ENCODE assay signal across 5 cellular contexts in the genomic region with DNA sequence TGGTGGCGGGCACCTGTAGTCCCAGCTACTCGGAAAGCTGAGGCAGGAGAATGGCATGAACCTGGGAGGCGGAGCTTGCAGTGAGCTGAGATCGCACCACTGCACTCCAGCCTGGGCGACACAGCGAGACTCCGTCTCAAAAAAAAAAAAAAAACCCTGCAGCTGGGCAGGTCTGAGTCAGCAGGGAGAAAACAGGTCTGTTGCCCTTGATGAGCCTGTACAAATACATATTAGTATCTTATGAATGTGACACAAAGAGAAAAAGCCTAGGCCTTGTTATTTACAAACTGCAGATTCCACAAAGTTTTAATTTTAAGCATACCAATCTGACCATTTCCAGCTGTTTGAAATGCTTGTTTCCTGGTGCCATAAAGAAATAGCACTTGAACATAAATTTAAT.
A peak's percentile ranks its signal among the peaks of the same experiment; 100 is the strongest.
DNase-seq lines count a peak whose midpoint lies in the region; ATAC-seq and TF ChIP-seq lines count a peak whose summit lies in the region.
"Not testable (repeated sequence)": the region's sequence is repeated elsewhere in the genome, so short reads cannot be mapped to it uniquely, and the experiment has no call there.

No MANE protein-coding gene starts in this region.

- H3K79me1 ChIP-seq in H9 (ENCODE audit: insufficient read depth, low read depth, low read length, poor library complexity, severe bottlenecking): not testable (repeated sequence)

- WGBS in H9 (ENCODE audit: extremely low coverage, insufficient read length, low lambda C conversion rate): no CpG with 5 or more reads among the region's 7 CpGs
- 100% methylated on average over 5 of the region's 7 CpGs; no CpG with 5 or more reads in 1 of the 2 experiments for WGBS in endodermal cell (ENCODE audit: insufficient coverage in 1 of 2, insufficient read length in 1 of 2), 2 experiments
- WGBS in esophagus squamous epithelium, 2 donors: 79 to 82% methylated on average over 3 to 7 of the region's 7 CpGs

- not testable (repeated sequence) for H4K91ac ChIP-seq in H9 (ENCODE audit: insufficient read length, low read depth, low read length)

- H3K27me3 ChIP-seq in H9 (ENCODE audit: insufficient read depth, low read length); endodermal cell (ENCODE audit: control insufficient read depth, insufficient read depth, low read length, poor library complexity, severe bottlenecking); esophagus squamous epithelium: not testable (repeated sequence)

- not testable (repeated sequence) for H2BK15ac ChIP-seq in H9 (ENCODE audit: low read depth, low read length)

- not testable (repeated sequence) for ATAC-seq in T-helper 17 cell

- not testable (repeated sequence) for DNase-seq in H9; T-helper 17 cell; esophagus squamous epithelium (lab: John Stamatoyannopoulos, UW); progenitor cell of endocrine pancreas (ENCODE audit: low spot score, unreplicated experiment)
- DNase-seq in endodermal cell: peak; percentile 20

- intact Hi-C loops in esophagus squamous epithelium (cut with DNase I): not testable (repeated sequence)

- peaks cover 10% of the 10 kb centered on the region; the same call in 1 of the 2 replicates for H3K4me1 ChIP-seq in H9 (ENCODE audit: insufficient read depth, low read length)
- H3K4me1 ChIP-seq in endodermal cell (ENCODE audit: control insufficient read depth, insufficient read depth, low read length): not testable (repeated sequence)
- H3K4me1 ChIP-seq in esophagus squamous epithelium: peaks cover 0 to 14% (median 5%) of the 10 kb centered on the region in 3 donors

- TF ChIP-seq CTCF in H9 (conservative IDR thresholded peaks at IDR 0.05); endodermal cell (conservative IDR thresholded peaks at IDR 0.05); esophagus squamous epithelium (IDR thresholded peaks at IDR 0.05); progenitor cell of endocrine pancreas (IDR thresholded peaks at IDR 0.05; ENCODE audit: unreplicated experiment): not testable (repeated sequence)

- H2BK12ac ChIP-seq in H9 (ENCODE audit: insufficient read length, low read depth, low read length): not testable (repeated sequence)

- not testable (repeated sequence) for H2BK20ac ChIP-seq in H9 (ENCODE audit: low read depth, low read length, poor library complexity, severe bottlenecking)

- H3K27ac Mint-ChIP-seq in H9: peak overlapping the region in 2 of 3 experiments; percentile 68 to 88; a peak in 3 of 7 replicates
- H3K27ac Mint-ChIP-seq in T-helper 17 cell, endodermal cell: not testable (repeated sequence)
- H3K27ac Mint-ChIP-seq in progenitor cell of endocrine pancreas: peak overlapping the region; percentile 64

- H3K56ac ChIP-seq in H9 (ENCODE audit: insufficient read length, low read depth, low read length): not testable (repeated sequence)

- H3K4me1 Mint-ChIP-seq in H9 (peaks cover 50 to 56% of the 10 kb centered on the region in 2 experiments), endodermal cell (peaks cover 32% of the 10 kb centered on the region)
- not testable (repeated sequence) for H3K4me1 Mint-ChIP-seq in T-helper 17 cell; progenitor cell of endocrine pancreas (ENCODE audit: low read depth)

- H4K8ac ChIP-seq in H9 (replicated peaks; ENCODE audit: insufficient read length, low read depth, low read length): not testable (repeated sequence)

- H3K4ac ChIP-seq in H9 (ENCODE audit: low read depth, low read length): not testable (repeated sequence)

- not testable (repeated sequence) for H2AFZ ChIP-seq in H9 (ENCODE audit: low read length)

- not testable (repeated sequence) for H3K4me3 Mint-ChIP-seq in H9; endodermal cell; progenitor cell of endocrine pancreas (ENCODE audit: low read depth)
- peak overlapping the region; percentile 7 for H3K4me3 Mint-ChIP-seq in T-helper 17 cell

- not testable (repeated sequence) for H3K27ac ChIP-seq in H9 (ENCODE audit: insufficient read length, low read depth, low read length); endodermal cell (ENCODE audit: low read depth, low read length)
- peak overlapping the region; percentile 34 to 66 (median 57) for H3K27ac ChIP-seq in esophagus squamous epithelium

- not testable (repeated sequence) for H3K4me3 ChIP-seq in endodermal cell (ENCODE audit: low read length); esophagus squamous epithelium

- peaks cover 16% of the 10 kb centered on the region for H3K36me3 ChIP-seq in endodermal cell (ENCODE audit: control insufficient read depth, insufficient read depth, low read length)
- H3K36me3 ChIP-seq in esophagus squamous epithelium: not testable (repeated sequence)

- H3K36me3 Mint-ChIP-seq in H9 (ENCODE audit: insufficient read depth in 1 of 3, low read depth in 3 of 3): peaks cover 9 to 32% (median 29%) of the 10 kb centered on the region in 3 experiments; a peak in 6 of 7 replicates
- not testable (repeated sequence) for H3K36me3 Mint-ChIP-seq in T-helper 17 cell (ENCODE audit: low read depth)
- peaks cover 24% of the 10 kb centered on the region for H3K36me3 Mint-ChIP-seq in endodermal cell (ENCODE audit: low read depth)
- H3K36me3 Mint-ChIP-seq in progenitor cell of endocrine pancreas (ENCODE audit: insufficient read depth): peaks cover 15% of the 10 kb centered on the region

- H3K14ac ChIP-seq in H9 (ENCODE audit: insufficient read depth, low read length): not testable (repeated sequence)

- not testable (repeated sequence) for H3T11ph ChIP-seq in H9 (ENCODE audit: low read length)

- H4K20me1 ChIP-seq in H9 (ENCODE audit: control insufficient read depth, insufficient read depth, insufficient read length): not testable (repeated sequence)

- not testable (repeated sequence) for TF ChIP-seq POLR2A in esophagus squamous epithelium (IDR thresholded peaks at IDR 0.05)

- H3K9ac ChIP-seq in H9 (ENCODE audit: extremely low read depth, insufficient read length, low read length); endodermal cell (ENCODE audit: extremely low read depth, low read length, poor library complexity, severe bottlenecking): not testable (repeated sequence)

- not testable (repeated sequence) for H3K9me3 ChIP-seq in H9 (ENCODE audit: control insufficient read depth, low read depth, low read length); T-helper 17 cell (ENCODE audit: control insufficient read depth, low read length, poor library complexity, severe bottlenecking)
- H3K9me3 ChIP-seq in endodermal cell (ENCODE audit: control insufficient read depth, low read length) (peaks cover 33% of the 10 kb centered on the region), esophagus squamous epithelium (peaks cover 0 to 20% (median 4%) of the 10 kb centered on the region in 3 donors)

- H3K27me3 Mint-ChIP-seq in H9 (ENCODE audit: low read depth); endodermal cell (ENCODE audit: insufficient read depth); progenitor cell of endocrine pancreas: not testable (repeated sequence)
- peaks cover 24% of the 10 kb centered on the region for H3K27me3 Mint-ChIP-seq in T-helper 17 cell

- not testable (repeated sequence) for H3K23me2 ChIP-seq in H9 (ENCODE audit: insufficient read length, low read depth, low read length, poor library complexity, severe bottlenecking)

- not testable (repeated sequence) for H3K4me2 ChIP-seq in H9 (ENCODE audit: insufficient read depth, insufficient read length, low read length)

- not testable (repeated sequence) for H2AK5ac ChIP-seq in H9 (ENCODE audit: insufficient read length, low read length)

- H4K5ac ChIP-seq in H9 (ENCODE audit: insufficient read length, low read depth, low read length): not testable (repeated sequence)

- H3K9me3 Mint-ChIP-seq in H9, endodermal cell: not testable (repeated sequence)
- H3K9me3 Mint-ChIP-seq in progenitor cell of endocrine pancreas (ENCODE audit: low read depth): peaks cover 11% of the 10 kb centered on the region

- H3K23ac ChIP-seq in H9 (ENCODE audit: insufficient read length, low read depth, low read length): not testable (repeated sequence)

- peaks cover 44% of the 10 kb centered on the region; the same call in 1 of the 2 replicates for H3K79me2 ChIP-seq in H9 (ENCODE audit: insufficient read depth, low read length)

- H2BK5ac ChIP-seq in H9 (ENCODE audit: insufficient read length, low read length): not testable (repeated sequence)

- not testable (repeated sequence) for H2BK120ac ChIP-seq in H9 (ENCODE audit: low read depth, low read length, poor library complexity, severe bottlenecking)

- H3K18ac ChIP-seq in H9 (ENCODE audit: insufficient read length, low read depth, low read length): not testable (repeated sequence)
